In genomic region chr20:46559001-46559400, GRCh38 we compare ENCODE assay signal across 17 cellular contexts. TPM values are rescaled to one million over a fixed set of nuclear protein-coding genes. Genes with fewer than 3 reads are reported as not detected.
"Had no signal": no experiment of that assay in that cellular context is flagged by ENCODE, and none has a peak within 500 bp of the region (broad histone marks: within the 10 kb centered on the region; RNA-seq: fewer than 3 reads in every experiment).

No MANE protein-coding gene starts in this region.

- DNase-seq: activated CD4-positive, alpha-beta T cell treated with anti-CD3 and anti-CD28 coated beads for 1 hour; activated gamma-delta T cell treated with Interleukin-2 at 50 U/mL for 16 hours; activated T-cell treated with anti-CD3 and anti-CD28 coated beads, Interleukin-2, amount 50 U/mL, for 4 hours; cerebellar nuclear complex; heart right ventricle; natural killer cell; spleen; upper lobe of left lung had no signal

- H3K4me3 ChIP-seq: gastroesophageal sphincter, heart right ventricle, mucosa of descending colon, psoas muscle, spleen, testis, upper lobe of left lung had no signal

- ATAC-seq: natural killer cell, sciatic nerve had no signal

- H3K27me3 ChIP-seq: heart right ventricle, testis, upper lobe of left lung had no signal

- H3K27ac ChIP-seq: gastroesophageal sphincter, psoas muscle, spleen, testis, upper lobe of left lung had no signal

- H3K36me3 ChIP-seq: gastroesophageal sphincter, heart right ventricle, spleen, upper lobe of left lung had no signal

- H3K9me3 ChIP-seq: gastroesophageal sphincter, heart right ventricle, mucosa of descending colon, psoas muscle, spleen, testis, upper lobe of left lung had no signal

RNA-seq across cellular contexts. Expression of gene OCSTAMP, which starts 8.5 kb away (rescaled TPM):
- total RNA-seq: activated CD8-positive, alpha-beta T cell treated with anti-CD3 and anti-CD28 coated beads for 36 hours; epithelial cell of proximal tubule; gastroesophageal sphincter; heart right ventricle; left lobe of liver; mammary epithelial cell; mucosa of descending colon; natural killer cell; psoas muscle; sciatic nerve; spleen; upper lobe of left lung had no signal
- polyA plus RNA-seq: heart right ventricle, mammary epithelial cell, psoas muscle, spleen had no signal
